12 cellular contexts compared by ENCODE assay signal in the genomic region with DNA sequence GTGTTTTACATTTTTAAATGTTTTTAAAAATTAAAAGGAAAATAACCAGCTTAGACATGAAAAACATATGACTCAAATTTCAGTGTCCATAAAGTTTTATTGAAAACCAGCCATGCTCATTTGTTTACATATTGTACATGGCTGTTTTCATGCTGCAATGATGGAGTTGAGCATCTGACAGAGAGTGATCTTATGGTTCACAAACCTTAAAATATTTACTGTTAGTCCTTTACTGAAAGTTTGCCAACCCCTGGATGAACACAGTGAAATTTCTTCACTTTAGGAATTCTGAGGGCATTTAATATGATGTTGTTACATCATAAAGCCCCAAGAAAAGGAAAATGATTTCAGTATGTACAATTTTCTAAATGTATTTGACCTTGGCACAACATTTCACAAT. TPM values are rescaled to one million over a fixed set of nuclear protein-coding genes. Genes with fewer than 3 reads are reported as not detected.
DNase-seq lines count a peak whose midpoint lies in the region; ATAC-seq, FAIRE-seq and TF ChIP-seq lines count a peak whose summit lies in the region.
"Had no signal": no experiment of that assay in that cellular context is flagged by ENCODE, and none has a peak within 500 bp of the region (broad histone marks: within the 10 kb centered on the region; RNA-seq: fewer than 3 reads in every experiment).

No MANE protein-coding gene starts in this region.

- no peak for FAIRE-seq in K562 (lab: Jason Lieb, UNC)

- H3K27me3 ChIP-seq in HCT116 (ENCODE audit: insufficient read depth, low read length) (no peaks in the 10 kb centered on the region), K562 (ENCODE audit: control insufficient read depth in 2 of 2, insufficient read depth in 2 of 2, low read length in 2 of 2) (no peaks in the 10 kb centered on the region), SJCRH30 (no peaks in the 10 kb centered on the region)
- H3K27me3 ChIP-seq: BLaER1 had no signal

- H4K20me1 ChIP-seq in HCT116 (ENCODE audit: insufficient read depth): no peaks in the 10 kb centered on the region
- H4K20me1 ChIP-seq in K562 (replicated peaks; ENCODE audit: control insufficient read depth, insufficient read depth, low read length): no peaks in the 10 kb centered on the region
- H4K20me1 ChIP-seq: BLaER1 had no signal

- no peaks in the 10 kb centered on the region for H3K36me3 ChIP-seq in HCT116 (ENCODE audit: control insufficient read depth in 1 of 2, insufficient read depth in 2 of 2, low read length in 2 of 2)
- H3K36me3 ChIP-seq in K562 (ENCODE audit: control insufficient read depth, insufficient read depth, low read length): no peaks in the 10 kb centered on the region
- H3K36me3 ChIP-seq in SJCRH30: no peaks in the 10 kb centered on the region
- H3K36me3 ChIP-seq: BLaER1 had no signal

- DNase-seq in HCT116 (ENCODE audit: low read depth, low spot score) (no peak), K562 (ENCODE audit: extremely low read depth in 1 of 4, low spot score in 3 of 4) (no peak), fibroblast of peridontal ligament (ENCODE audit: extremely low read depth) (peak; percentile 69), mesenteric fat pad (ENCODE audit: low spot score) (no peak), SJCRH30 (no peak), NCI-H774 (lab: John Stamatoyannopoulos, UW) (no peak)
- DNase-seq: AML-193; Caco-2; CD8-positive, alpha-beta memory T cell; H7 had no signal

- RAD21 ChIA-PET in HCT116 (lab: Charles Lee; ENCODE audit: low non-redundant PET in 1 of 2, low total read pairs in 2 of 2, uncharacterized antibody in 2 of 2, unreplicated experiment in 2 of 2): no interaction called here

- H3K4me2 ChIP-seq in HCT116 (ENCODE audit: low read length) (no peak overlapping the region), K562 (ENCODE audit: insufficient read depth, low read length) (no peak overlapping the region)
- H3K4me2 ChIP-seq: BLaER1 had no signal

- TF ChIP-seq EP300 in K562 (IDR thresholded peaks at IDR 0.05; ENCODE audit: low read length): no peak

- H3K4me3 ChIP-seq in HCT116 (replicated peaks in 1 of 2; ENCODE audit: low read depth in 1 of 2, low read length in 2 of 2): no peak overlapping the region
- no peak overlapping the region for H3K4me3 ChIP-seq in K562
- no peak overlapping the region for H3K4me3 ChIP-seq in SJCRH30
- H3K4me3 ChIP-seq: BLaER1 had no signal

- TF ChIP-seq RAD21 in HCT116 (IDR thresholded peaks at IDR 0.05; ENCODE audit: low read depth): no peak
- no peak for TF ChIP-seq RAD21 in K562 (CRISPR knock-in tag; conservative IDR thresholded peaks at IDR 0.05 in 1 of 2, IDR thresholded peaks at IDR 0.05 in 1 of 2)

- CTCF ChIA-PET in HCT116 (lab: Charles Lee): no interaction called here
- CTCF ChIA-PET in K562 (lab: Yijun Ruan, JAX; ENCODE audit: low intra/inter-chr PET ratio): no interaction called here

- BruUV-seq in HCT116 (replicated peaks; lab: Mats Ljungman, UMichigan) (no TSS peak), K562 (replicated peaks; lab: Mats Ljungman, UMichigan) (no TSS peak)

- H3K79me2 ChIP-seq in HCT116 (ENCODE audit: insufficient read depth, low read length) (no peaks in the 10 kb centered on the region), K562 (ENCODE audit: control insufficient read depth, insufficient read depth, low read length) (no peaks in the 10 kb centered on the region)

- in situ Hi-C loops in K562 (cut with MboI): no loop called here

- H3K9me3 ChIP-seq in HCT116 (ENCODE audit: control insufficient read depth in 1 of 2, insufficient read depth in 1 of 2, low read depth in 1 of 2, low read length in 2 of 2): no peaks in the 10 kb centered on the region
- no peaks in the 10 kb centered on the region for H3K9me3 ChIP-seq in K562 (replicated peaks; ENCODE audit: control insufficient read depth, insufficient read depth, low read depth, low read length)
- H3K9me3 ChIP-seq in SJCRH30 (replicated peaks): no peaks in the 10 kb centered on the region
- H3K9me3 ChIP-seq: BLaER1, Caco-2 had no signal

- H2AFZ ChIP-seq in HCT116 (ENCODE audit: low read depth, low read length, poor library complexity, severe bottlenecking): peak overlapping the region; percentile 13
- no peak overlapping the region for H2AFZ ChIP-seq in K562 (ENCODE audit: low read depth, low read length)

- H3K9ac ChIP-seq in HCT116 (ENCODE audit: low read length) (no peak overlapping the region), K562 (ENCODE audit: insufficient read depth in 1 of 2, low read depth in 2 of 2, low read length in 2 of 2) (no peak overlapping the region)
- H3K9ac ChIP-seq: BLaER1 had no signal

- no peaks in the 10 kb centered on the region for H3K9me1 ChIP-seq in K562 (ENCODE audit: control insufficient read depth, insufficient read depth, low read length)

- TF ChIP-seq CTCF in HCT116 (IDR thresholded peaks at IDR 0.05 in 2 of 3, conservative IDR thresholded peaks at IDR 0.05 in 1 of 3; ENCODE audit: borderline replicate concordance in 1 of 3, insufficient read depth in 1 of 3, low read depth in 2 of 3, low read length in 2 of 3) (no peak), K562 (IDR thresholded peaks at IDR 0.05 in 2 of 3, conservative IDR thresholded peaks at IDR 0.05 in 1 of 3; ENCODE audit: insufficient read depth in 2 of 3, low read depth in 1 of 3, low read length in 3 of 3) (no peak)

- ATAC-seq in HCT116: no peak
- no peak for ATAC-seq in K562

- TF ChIP-seq POLR2A in HCT116 (IDR thresholded peaks at IDR 0.05; ENCODE audit: borderline replicate concordance, extremely low read depth, insufficient read depth, insufficient read length) (no peak), K562 (conservative IDR thresholded peaks at IDR 0.05) (no peak)

- H3K9me2 ChIP-seq in HCT116 (ENCODE audit: insufficient read depth): no peaks in the 10 kb centered on the region

- intact Hi-C loops in HCT116 (cut with micrococcal nuclease): no loop called here
- intact Hi-C loops in K562 (cut with micrococcal nuclease): no loop called here

- no peaks in the 10 kb centered on the region for H3K4me1 ChIP-seq in HCT116 (ENCODE audit: control insufficient read depth in 1 of 2, insufficient read depth in 2 of 2, low read length in 2 of 2)
- no peaks in the 10 kb centered on the region for H3K4me1 ChIP-seq in K562 (replicated peaks in 1 of 2; ENCODE audit: control insufficient read depth in 2 of 2, insufficient read depth in 2 of 2, low read length in 2 of 2)
- peaks cover 9% of the 10 kb centered on the region; the same call in 1 of the 2 replicates for H3K4me1 ChIP-seq in SJCRH30
- H3K4me1 ChIP-seq: BLaER1 had no signal

- no peak overlapping the region for H3K27ac ChIP-seq in HCT116 (ENCODE audit: low read depth, low read length)
- H3K27ac ChIP-seq in K562 (ENCODE audit: extremely low read depth, low read depth, low read length): no peak overlapping the region
- H3K27ac ChIP-seq in SJCRH30: no peak overlapping the region
- H3K27ac ChIP-seq: BLaER1 had no signal

- POLR2A ChIA-PET in HCT116 (lab: Charles Lee) (no interaction called here), K562 (lab: Yijun Ruan, JAX) (no interaction called here)

TF ChIP-seq in HCT116, 20 proteins besides CTCF, POLR2A, EP300 and RAD21 (continues in another document):
- no peak for TF ChIP-seq TCF7L2 (IDR thresholded peaks at IDR 0.05; ENCODE audit: borderline replicate concordance, extremely low read depth, insufficient read depth, insufficient read length)

RNA-seq across cellular contexts. Expression of a gene that starts 16.1 kb away (rescaled TPM):
- total RNA-seq in HCT116 (2021; ENCODE audit: unreplicated experiment): not detected
- polyA plus RNA-seq in HCT116 (2012): 0.01 TPM in 1 of 2 replicates, not detected in the other
- not detected in 2 replicates for total RNA-seq in K562 (2011; cell fraction: chromatin; rRNA removed; ENCODE audit: low replicate concordance)
- not detected in 2 replicates for total RNA-seq in K562 (2011; cell fraction: nucleolus; rRNA removed)
- not detected in 2 replicates for total RNA-seq in K562 (2011; cell fraction: nucleoplasm; rRNA removed)
- not detected in 2 replicates for total RNA-seq in K562 (2014; rRNA removed)
- not detected in 2 replicates for total RNA-seq in K562 (2014; rRNA removed; fragmentation: Illumina TruSeq; extraction: Trizol)
- not detected in 2 replicates for total RNA-seq in K562 (2015; rRNA removed; fragmentation: Illumina TruSeq; extraction: Trizol)
- not detected in 2 replicates for total RNA-seq in K562 (2021)
- polyA plus RNA-seq in K562 (2011; rRNA removed): not detected in 2 replicates
- not detected in 2 replicates for polyA plus RNA-seq in K562 (2011; cell fraction: cytosol; rRNA removed)
- not detected in 2 replicates for polyA plus RNA-seq in K562 (2011; cell fraction: nucleus; rRNA removed)
- 0.03 TPM in 1 of 2 replicates, not detected in the other for polyA plus RNA-seq in K562 (2012)
- not detected in 2 replicates for polyA plus RNA-seq in K562 (2014; fragmentation: Illumina TruSeq; extraction: Trizol)
- not detected for polyA plus RNA-seq in K562 (2014; fragmentation: Nextera tagmentation; extraction: Ambion mirVana)
- not detected in 2 replicates for polyA plus RNA-seq in K562 (2014; rRNA removed)
- not detected in 2 replicates for polyA minus RNA-seq in K562 (2011; rRNA and poly(A)+ RNA removed)
- polyA minus RNA-seq in K562 (2011; cell fraction: cytosol; rRNA and poly(A)+ RNA removed): not detected in 2 replicates
- not detected in 2 replicates for polyA minus RNA-seq in K562 (2011; cell fraction: nucleus; rRNA and poly(A)+ RNA removed)
- total RNA-seq in mesenteric fat pad: 1.5 TPM
- 0.03 and 0.10 TPM in 2 replicates for total RNA-seq in SJCRH30 (2014; rRNA removed; shearing (Covaris generic))
- total RNA-seq: CD8-positive, alpha-beta memory T cell had no signal
- polyA plus RNA-seq: CD8-positive, alpha-beta memory T cell had no signal

RNA-seq across cellular contexts. Expression of a gene that starts 54.0 kb away (rescaled TPM):
- total RNA-seq in HCT116 (2021; ENCODE audit: unreplicated experiment): not detected
- polyA plus RNA-seq in HCT116 (2012): 0.04 TPM in 1 of 2 replicates, not detected in the other
- total RNA-seq in K562 (2011; cell fraction: chromatin; rRNA removed; ENCODE audit: low replicate concordance): not detected in 2 replicates
- not detected in 2 replicates for total RNA-seq in K562 (2011; cell fraction: nucleolus; rRNA removed)
- not detected in 2 replicates for total RNA-seq in K562 (2011; cell fraction: nucleoplasm; rRNA removed)
- 0.32 TPM in 1 of 2 replicates, not detected in the other for total RNA-seq in K562 (2014; rRNA removed)
- total RNA-seq in K562 (2014; rRNA removed; fragmentation: Illumina TruSeq; extraction: Trizol): 0.18 TPM in 1 of 2 replicates, not detected in the other
- 0.11 and 0.22 TPM in 2 replicates for total RNA-seq in K562 (2015; rRNA removed; fragmentation: Illumina TruSeq; extraction: Trizol)
- not detected in 2 replicates for total RNA-seq in K562 (2021)
- polyA plus RNA-seq in K562 (2011; rRNA removed): 3.4 and 8.0 TPM in 2 replicates
- 0.54 and 3.6 TPM in 2 replicates for polyA plus RNA-seq in K562 (2011; cell fraction: cytosol; rRNA removed)
- 0.17 and 1.6 TPM in 2 replicates for polyA plus RNA-seq in K562 (2011; cell fraction: nucleus; rRNA removed)
- 0.07 and 0.23 TPM in 2 replicates for polyA plus RNA-seq in K562 (2012)
- 0.09 and 0.25 TPM in 2 replicates for polyA plus RNA-seq in K562 (2014; fragmentation: Illumina TruSeq; extraction: Trizol)
- polyA plus RNA-seq in K562 (2014; fragmentation: Nextera tagmentation; extraction: Ambion mirVana): under 1 TPM; 0.17 TPM
- 0.20 TPM in 1 of 2 replicates, not detected in the other for polyA plus RNA-seq in K562 (2014; rRNA removed)
- polyA minus RNA-seq in K562 (2011; rRNA and poly(A)+ RNA removed): 1.2 and 4.8 TPM in 2 replicates
- polyA minus RNA-seq in K562 (2011; cell fraction: cytosol; rRNA and poly(A)+ RNA removed): 0.76 and 2.2 TPM in 2 replicates
- polyA minus RNA-seq in K562 (2011; cell fraction: nucleus; rRNA and poly(A)+ RNA removed): 1.1 TPM in 1 of 2 replicates, not detected in the other
- not detected for total RNA-seq in mesenteric fat pad
- total RNA-seq in SJCRH30 (2014; rRNA removed; shearing (Covaris generic)): not detected in 2 replicates
- total RNA-seq: Caco-2; CD8-positive, alpha-beta memory T cell; Daoy had no signal
- polyA plus RNA-seq: CD8-positive, alpha-beta memory T cell had no signal
